1 cellular context compared by ENCODE assay signal in genomic region chr1:201026234-201026633, GRCh38.
TF ChIP-seq lines count a peak whose summit lies in the region.

No MANE protein-coding gene starts in this region.

TF ChIP-seq in IMR-90, 13 proteins besides CTCF, POLR2A, EP300 and RAD21:
- TF ChIP-seq FOS (IDR thresholded peaks at IDR 0.05; ENCODE audit: low read depth, low read length) (no peak), USF2 (IDR thresholded peaks at IDR 0.05; ENCODE audit: low read depth, low read length) (no peak), CHD1 (IDR thresholded peaks at IDR 0.05; ENCODE audit: low read depth, low read length) (no peak)
